1 cellular context compared by ENCODE assay signal in the genomic region with DNA sequence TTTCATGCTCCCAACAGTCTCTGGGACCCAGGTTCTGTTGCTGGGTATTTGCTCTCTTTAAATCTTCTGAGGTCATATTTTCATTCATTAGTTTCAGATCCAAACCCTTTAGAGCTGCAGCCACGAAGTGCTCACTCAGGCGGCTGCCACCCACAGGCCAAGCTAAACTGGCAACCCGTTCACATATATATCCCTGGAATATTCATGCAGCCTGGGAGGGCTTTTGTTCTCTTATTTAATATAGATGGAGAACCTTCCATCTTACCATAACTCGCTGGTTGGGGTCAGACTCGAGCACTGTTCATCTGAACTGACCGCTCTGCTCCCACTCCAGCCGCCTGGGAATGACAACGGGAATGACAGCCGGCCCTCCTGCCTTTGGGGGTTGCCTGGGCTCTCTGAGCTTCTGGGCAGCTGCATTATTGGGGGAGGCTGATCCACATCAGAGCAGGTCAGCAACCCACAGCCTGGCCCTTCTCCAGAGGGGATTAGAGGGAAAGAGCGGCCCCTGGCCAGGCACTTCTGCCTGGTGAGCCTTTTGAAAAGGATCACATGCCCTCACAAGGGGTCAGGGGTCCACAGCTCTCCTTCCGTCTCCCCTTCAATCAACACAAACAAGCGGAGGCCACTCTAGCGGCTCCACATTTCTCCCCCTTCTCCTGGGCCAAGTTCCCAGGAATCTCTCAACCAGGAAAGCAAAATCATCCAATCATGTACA.
TF ChIP-seq lines count a peak whose summit lies in the region.

No MANE protein-coding gene starts in this region.

TF ChIP-seq in H1, 55 proteins besides CTCF, POLR2A, EP300 and RAD21:
- TF ChIP-seq HDAC2 (IDR thresholded peaks at IDR 0.05; ENCODE audit: borderline replicate concordance in 1 of 2, low read depth in 2 of 2, low read length in 2 of 2) (no peak), TAF7 (optimal IDR thresholded peaks at IDR 0.05; ENCODE audit: borderline replicate concordance, low read depth, low read length) (no peak), YY1 (IDR thresholded peaks at IDR 0.05; ENCODE audit: low read depth, low read length) (no peak), SIX5 (IDR thresholded peaks at IDR 0.05; ENCODE audit: low read depth, low read length) (no peak), HDAC6 (IDR thresholded peaks at IDR 0.05; ENCODE audit: low read depth, low read length) (no peak)
